In the genomic region with DNA sequence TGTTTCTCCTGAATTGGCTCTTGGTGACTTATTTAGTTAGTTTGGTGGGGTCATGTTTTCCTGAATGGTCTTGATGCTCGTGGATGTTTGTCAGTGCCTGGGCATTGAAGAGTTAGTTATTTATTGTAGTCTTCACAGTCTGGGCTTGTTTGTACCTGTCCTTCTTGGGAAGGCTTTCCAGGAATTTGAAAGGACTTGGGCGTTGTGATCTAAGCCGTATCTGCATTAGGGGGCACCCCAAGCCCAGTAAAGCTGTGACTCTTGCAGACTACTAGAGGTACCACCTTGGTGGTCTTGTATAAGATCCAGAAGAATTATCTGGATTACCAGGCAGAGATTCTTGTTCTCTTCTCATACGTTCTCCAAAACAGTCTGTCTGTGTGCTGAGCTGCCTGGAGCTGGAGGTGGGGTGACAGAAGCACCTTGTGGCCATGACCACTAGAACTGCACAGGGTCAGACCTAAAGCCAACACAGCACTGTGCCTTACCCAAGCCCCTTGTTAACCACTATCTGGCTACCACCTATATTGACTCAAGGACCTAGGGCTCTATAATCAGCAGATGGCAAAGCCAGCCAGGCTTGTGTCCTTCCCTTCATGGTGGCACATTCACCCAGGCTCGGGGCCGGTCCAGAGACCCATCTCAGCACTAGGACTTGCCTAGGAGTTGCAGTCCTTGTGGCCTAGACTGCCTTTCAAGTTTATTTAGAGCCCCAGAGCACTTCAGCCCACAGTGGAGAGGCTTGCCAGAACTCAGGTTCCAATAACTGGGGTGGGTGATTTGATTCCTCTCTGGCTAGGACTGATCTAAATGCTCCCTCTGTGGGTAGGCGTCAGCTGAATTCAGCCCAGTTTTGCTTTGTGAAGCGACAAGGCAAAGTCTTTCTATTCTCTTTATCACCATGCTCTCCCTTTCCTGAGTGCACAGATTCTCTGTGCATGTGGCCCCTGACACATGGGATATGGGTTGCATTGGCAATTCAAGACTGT, we compare ENCODE assay signal across 29 cellular contexts. TPM values are rescaled to one million over a fixed set of nuclear protein-coding genes. Genes with fewer than 3 reads are reported as not detected.
DNase-seq lines count a peak whose midpoint lies in the region; ATAC-seq, FAIRE-seq and TF ChIP-seq lines count a peak whose summit lies in the region.
"Had no signal": no experiment of that assay in that cellular context is flagged by ENCODE, and none has a peak within 500 bp of the region (broad histone marks: within the 10 kb centered on the region; RNA-seq: fewer than 3 reads in every experiment).

No MANE protein-coding gene starts in this region.

- no peaks in the 10 kb centered on the region for H3K9me1 ChIP-seq in K562 (ENCODE audit: control insufficient read depth, insufficient read depth, low read length)

- POLR2A ChIA-PET in A549 (lab: Yijun Ruan, JAX) (no interaction called here), K562 (lab: Yijun Ruan, JAX) (interaction anchor here (0.6 kb wide), 1 partner anchor 205 kb away, joined by 3 read pairs; no protein-coding TSS in a partner anchor), HepG2 (lab: Yijun Ruan, JAX) (no interaction called here)

- WGBS in A549 (ENCODE audit: missing lambda C conversion rate) = 72% methylated on average over 8 of the region's 8 CpGs
- 8% methylated on average over 8 of the region's 8 CpGs for WGBS in K562 (ENCODE audit: insufficient coverage, low coverage, missing lambda C conversion rate)
- 19% methylated on average over 7 of the region's 8 CpGs for WGBS in HepG2 (ENCODE audit: low lambda C conversion rate)

- peaks cover 33 to 35% of the 10 kb centered on the region in 2 donors for H3K36me3 Mint-ChIP-seq in CD14-positive monocyte

- no peak overlapping the region for H2AFZ ChIP-seq in K562 (ENCODE audit: low read depth, low read length)
- no peak overlapping the region for H2AFZ ChIP-seq in HepG2 (ENCODE audit: low read length)

- H3K4me2 ChIP-seq in A549 (no peak overlapping the region), K562 (ENCODE audit: insufficient read depth, low read length) (no peak overlapping the region), HepG2 (ENCODE audit: low read depth, low read length) (no peak overlapping the region)

- no peaks in the 10 kb centered on the region for H3K9me3 ChIP-seq in A549
- no peaks in the 10 kb centered on the region for H3K9me3 ChIP-seq in K562 (replicated peaks; ENCODE audit: control insufficient read depth, insufficient read depth, low read depth, low read length)
- H3K9me3 ChIP-seq in HepG2 (ENCODE audit: low read length) = no peaks in the 10 kb centered on the region
- H3K9me3 ChIP-seq: transverse colon had no signal

- H3K27ac Mint-ChIP-seq in CD14-positive monocyte = peak overlapping the region; percentile 9 to 78 (median 67)
- H3K27ac Mint-ChIP-seq: activated naive CD8-positive, alpha-beta T cell treated with anti-CD3 and anti-CD28 coated beads, Interleukin-2, amount 10 ng/mL, durations not matched to agents 7 days and 5 days; natural killer cell treated with Interleukin-12 subunit alpha and Interleukin-12 subunit beta and Interleukin-15 and Interleukin-18, amount 100 ng/mL, for 72 hours; T-helper 2 cell treated with Interferon-gamma antibody and Interleukin-4, amounts not matched to agents 5 μg/mL and 100 μg/mL, for 36 hours had no signal

- H3K36me3 ChIP-seq in K562 (ENCODE audit: control insufficient read depth, insufficient read depth, low read length) = no peaks in the 10 kb centered on the region
- no peaks in the 10 kb centered on the region for H3K36me3 ChIP-seq in HepG2 (replicated peaks in 1 of 2; ENCODE audit: control insufficient read depth in 1 of 2, insufficient read depth in 2 of 2, low read length in 2 of 2)

- TF ChIP-seq RAD21 in A549 (conservative IDR thresholded peaks at IDR 0.05 in 1 of 2, IDR thresholded peaks at IDR 0.05 in 1 of 2) (peak in 1 of 2 experiments; percentile 7; a peak in 1 of 5 replicates), K562 (CRISPR knock-in tag; conservative IDR thresholded peaks at IDR 0.05 in 1 of 2, IDR thresholded peaks at IDR 0.05 in 1 of 2) (0 out of 4 replicates have a peak, but pooled peaks of 1 of the 2 experiments have one; percentile 13), HepG2 (CRISPR knock-in tag; IDR thresholded peaks at IDR 0.05) (no peak)

- H4K20me1 ChIP-seq in K562 (replicated peaks; ENCODE audit: control insufficient read depth, insufficient read depth, low read length) = no peaks in the 10 kb centered on the region
- no peaks in the 10 kb centered on the region for H4K20me1 ChIP-seq in HepG2 (ENCODE audit: insufficient read depth, low read length)

- H3K4me1 ChIP-seq in A549 = peaks cover 6% of the 10 kb centered on the region; the same call in 2 of the 3 replicates
- H3K4me1 ChIP-seq in K562 (replicated peaks in 1 of 2; ENCODE audit: control insufficient read depth in 2 of 2, insufficient read depth in 2 of 2, low read length in 2 of 2) = no peaks in the 10 kb centered on the region; a peak in 1 of 5 replicates
- no peaks in the 10 kb centered on the region for H3K4me1 ChIP-seq in HepG2 (ENCODE audit: insufficient read depth, low read length)
- H3K4me1 ChIP-seq: transverse colon had no signal

- H3K27ac ChIP-seq in A549 (no peak overlapping the region), K562 (ENCODE audit: extremely low read depth, low read depth, low read length) (no peak overlapping the region), HepG2 (ENCODE audit: extremely low read length, insufficient read depth, low read length) (no peak overlapping the region)
- H3K27ac ChIP-seq: C4-2B, skin epidermis, transverse colon had no signal

- TF ChIP-seq CTCF in A549 (IDR thresholded peaks at IDR 0.05) = no peak
- no peak for TF ChIP-seq CTCF in CD14-positive monocyte (IDR thresholded peaks at IDR 0.05)
- TF ChIP-seq CTCF in K562 (IDR thresholded peaks at IDR 0.05 in 2 of 3, conservative IDR thresholded peaks at IDR 0.05 in 1 of 3; ENCODE audit: insufficient read depth in 2 of 3, low read depth in 1 of 3, low read length in 3 of 3) = no peak
- TF ChIP-seq CTCF in HepG2 (CRISPR knock-in tag; IDR thresholded peaks at IDR 0.05) = peak; percentile 17; the same call in 1 of the 2 replicates

- H3K9me3 Mint-ChIP-seq in CD14-positive monocyte = no peaks in the 10 kb centered on the region
- H3K9me3 Mint-ChIP-seq: activated naive CD8-positive, alpha-beta T cell treated with anti-CD3 and anti-CD28 coated beads, Interleukin-2, amount 10 ng/mL, durations not matched to agents 7 days and 5 days; natural killer cell treated with Interleukin-12 subunit alpha and Interleukin-12 subunit beta and Interleukin-15 and Interleukin-18, amount 100 ng/mL, for 72 hours; T-helper 2 cell treated with Interferon-gamma antibody and Interleukin-4, amounts not matched to agents 5 μg/mL and 100 μg/mL, for 36 hours had no signal

- BruUV-seq in K562 (replicated peaks; lab: Mats Ljungman, UMichigan) (no TSS peak), HepG2 (replicated peaks; lab: Mats Ljungman, UMichigan) (no TSS peak)

- no peak for TF ChIP-seq POLR2A in A549 (IDR thresholded peaks at IDR 0.05; ENCODE audit: low read length)
- no peak for TF ChIP-seq POLR2A in K562 (conservative IDR thresholded peaks at IDR 0.05)
- no peak for TF ChIP-seq POLR2A in HepG2 (IDR thresholded peaks at IDR 0.05; ENCODE audit: insufficient read depth in 1 of 2, low read depth in 2 of 2, low read length in 2 of 2)

- intact Hi-C loops in CD14-positive monocyte (cut with micrococcal nuclease) (no loop called here), K562 (cut with micrococcal nuclease) (no loop called here), HepG2 (cut with micrococcal nuclease; ENCODE audit: unreplicated experiment) (no loop called here)

- DNase-seq in A549 (ENCODE audit: low read depth in 1 of 2, low spot score in 1 of 2) (no peak), CD14-positive monocyte (ENCODE audit: low spot score) (no peak), K562 (ENCODE audit: extremely low read depth in 1 of 4, low spot score in 3 of 4) (no peak), HepG2 (ENCODE audit: low spot score) (no peak), cerebellar cortex (ENCODE audit: low spot score) (no peak), islet precursor cell (no peak)
- DNase-seq: activated CD4-positive, alpha-beta T cell treated with anti-CD3 and anti-CD28 coated beads for 48 hours; activated effector memory CD4-positive, alpha-beta T cell treated with Interleukin-2 at 50 U/mL for 16 hours; activated naive CD8-positive, alpha-beta T cell treated with anti-CD3 and anti-CD28 coated beads, Interleukin-2, amount 10 ng/mL, durations not matched to agents 7 days and 5 days; central memory CD4-positive, alpha-beta T cell; DMS79; GDM1; Karpas-422; kidney; MV-4-11; NCI-H1436 treated with DMSO at 0.1 percent for 48 hours; NCI-H2107; NCI-H510A; retina; Right ventricle myocardium superior; stimulated activated CD8-positive, alpha-beta memory T cell treated with anti-CD3 and anti-CD28 coated beads, Interleukin-4, amount 100 ng/mL, for 48 hours; transverse colon had no signal

- H3K27me3 ChIP-seq in K562 (ENCODE audit: control insufficient read depth in 2 of 2, insufficient read depth in 2 of 2, low read length in 2 of 2) (peaks cover 7% of the 10 kb centered on the region in 2 experiments; a peak in 4 of 5 replicates), HepG2 (ENCODE audit: control insufficient read depth in 1 of 2, insufficient read depth in 2 of 2, low read length in 2 of 2) (no peaks in the 10 kb centered on the region)
- H3K27me3 ChIP-seq: transverse colon had no signal

- CTCF ChIA-PET in A549 (lab: Yijun Ruan, JAX) = interaction anchor here (1.5 kb wide), 1 partner anchor 11 kb away, joined by 3 read pairs; a partner anchor contains a TSS
- CTCF ChIA-PET in K562 (lab: Yijun Ruan, JAX; ENCODE audit: low intra/inter-chr PET ratio) = no interaction called here
- CTCF ChIA-PET in HepG2 (lab: Yijun Ruan, JAX; ENCODE audit: low intra/inter-chr PET ratio, low total read pairs) = no interaction called here

- H3K4me3 ChIP-seq in A549 = no peak overlapping the region
- no peak overlapping the region for H3K4me3 ChIP-seq in K562
- H3K4me3 ChIP-seq in HepG2 (replicated peaks in 1 of 3; ENCODE audit: insufficient read depth in 1 of 3, low read depth in 2 of 3, low read length in 3 of 3) = no peak overlapping the region
- H3K4me3 ChIP-seq: skin epidermis, transverse colon had no signal

- in situ Hi-C loops in K562 (cut with MboI) = no loop called here
- in situ Hi-C loops in HepG2 (cut with HindIII; ENCODE audit: extremely low pct_ligation_motif_present, low pct_unique_long_range_greater_than_20kb) = no loop called here

- no peak overlapping the region for H3K9ac ChIP-seq in K562 (ENCODE audit: insufficient read depth in 1 of 2, low read depth in 2 of 2, low read length in 2 of 2)
- no peak overlapping the region for H3K9ac ChIP-seq in HepG2 (ENCODE audit: insufficient read depth, low read depth, low read length)

- no peak for TF ChIP-seq EP300 in A549 (IDR thresholded peaks at IDR 0.05)
- no peak for TF ChIP-seq EP300 in K562 (IDR thresholded peaks at IDR 0.05; ENCODE audit: low read length)
- TF ChIP-seq EP300 in HepG2 (IDR thresholded peaks at IDR 0.05; ENCODE audit: low read depth in 2 of 2, low read length in 2 of 2) = no peak
- no peak for TF ChIP-seq EP300 in HepG2 (CRISPR knock-in tag; IDR thresholded peaks at IDR 0.05; ENCODE audit: borderline replicate concordance)

- H3K79me2 ChIP-seq in K562 (ENCODE audit: control insufficient read depth, insufficient read depth, low read length) (no peaks in the 10 kb centered on the region), HepG2 (ENCODE audit: insufficient read depth, low read length) (no peaks in the 10 kb centered on the region)

- H3K27me3 Mint-ChIP-seq in CD14-positive monocyte (ENCODE audit: low read depth in 3 of 3) = no peaks in the 10 kb centered on the region
- H3K27me3 Mint-ChIP-seq: natural killer cell treated with Interleukin-12 subunit alpha and Interleukin-12 subunit beta and Interleukin-15 and Interleukin-18, amount 100 ng/mL, for 72 hours had no signal

- H3K4me3 Mint-ChIP-seq in CD14-positive monocyte = no peak overlapping the region
- H3K4me3 Mint-ChIP-seq: activated naive CD8-positive, alpha-beta T cell treated with anti-CD3 and anti-CD28 coated beads, Interleukin-2, amount 10 ng/mL, durations not matched to agents 7 days and 5 days; natural killer cell treated with Interleukin-12 subunit alpha and Interleukin-12 subunit beta and Interleukin-15 and Interleukin-18, amount 100 ng/mL, for 72 hours; T-helper 2 cell treated with Interferon-gamma antibody and Interleukin-4, amounts not matched to agents 5 μg/mL and 100 μg/mL, for 36 hours had no signal

- ATAC-seq in A549 = peak; percentile 70 to 80
- peak; percentile 54 for ATAC-seq in K562
- ATAC-seq in HepG2 = peak; percentile 65
- no peak for ATAC-seq in HG03159 (IDR thresholded peaks at IDR 0.05; ENCODE audit: unreplicated experiment)

- peaks cover 23% of the 10 kb centered on the region for H3K4me1 Mint-ChIP-seq in CD14-positive monocyte
- H3K4me1 Mint-ChIP-seq: activated naive CD8-positive, alpha-beta T cell treated with anti-CD3 and anti-CD28 coated beads, Interleukin-2, amount 10 ng/mL, durations not matched to agents 7 days and 5 days had no signal

- FAIRE-seq in A549 (lab: Jason Lieb, UNC) (peak; percentile 7), K562 (lab: Jason Lieb, UNC) (no peak), HepG2 (lab: Jason Lieb, UNC) (no peak)
- FAIRE-seq: astrocyte, endothelial cell of umbilical vein, kidney had no signal

RNA-seq across cellular contexts. Expression of a gene that starts 11.0 kb away (rescaled TPM):
- polyA plus RNA-seq in A549 (2011; rRNA removed) (35.0 and 43.1 TPM in 2 replicates), A549 (2017; fragmentation: RNase III; extraction: RNeasy Plus Mini Kit Qiagen cat#74134 plus additional on column Dnase treatment) (23.1 to 25.8 TPM (median 24.7 TPM) in 3 replicates), CD14-positive monocyte (10 to 100 TPM; 51.4 to 66.6 TPM), K562 (2011; rRNA removed) (0.08 TPM in 1 of 2 replicates, not detected in the other), K562 (2014; fragmentation: Illumina TruSeq; extraction: Trizol) (not detected in 2 replicates), K562 (2014; fragmentation: Nextera tagmentation; extraction: Ambion mirVana) (not detected), K562 (2014; rRNA removed) (not detected in 2 replicates), HepG2 (2011; rRNA removed) (not detected in 2 replicates)
- polyA plus RNA-seq in A549 (2012; cell fraction: cytosol; rRNA removed) = 26.1 and 35.3 TPM in 2 replicates
- 18.7 and 21.8 TPM in 2 replicates for polyA plus RNA-seq in A549 (2012; cell fraction: nucleus; rRNA removed)
- polyA minus RNA-seq in A549 (2011; rRNA and poly(A)+ RNA removed) = 19.1 and 20.7 TPM in 2 replicates
- total RNA-seq in K562 (2011; cell fraction: chromatin; rRNA removed; ENCODE audit: low replicate concordance) = not detected in 2 replicates
- total RNA-seq in K562 (2011; cell fraction: nucleolus; rRNA removed) = not detected in 2 replicates
- not detected in 2 replicates for total RNA-seq in K562 (2011; cell fraction: nucleoplasm; rRNA removed)
- total RNA-seq in K562 (2014; rRNA removed) (not detected in 2 replicates), K562 (2014; rRNA removed; fragmentation: Illumina TruSeq; extraction: Trizol) (not detected in 2 replicates), K562 (2015; rRNA removed; fragmentation: Illumina TruSeq; extraction: Trizol) (not detected in 2 replicates), K562 (2021) (0.09 TPM in 1 of 2 replicates, not detected in the other), HepG2 (2016; rRNA removed; fragmentation: Illumina TruSeq; extraction: Trizol) (not detected in 2 replicates)
- not detected in 2 replicates for polyA plus RNA-seq in K562 (2011; cell fraction: cytosol; rRNA removed)
- not detected in 2 replicates for polyA plus RNA-seq in K562 (2011; cell fraction: nucleus; rRNA removed)
- 0.08 TPM in 1 of 2 replicates, not detected in the other for polyA plus RNA-seq in K562 (2012)
- not detected in 2 replicates for polyA minus RNA-seq in K562 (2011; rRNA and poly(A)+ RNA removed)
- polyA minus RNA-seq in K562 (2011; cell fraction: cytosol; rRNA and poly(A)+ RNA removed) = not detected in 2 replicates
- not detected in 2 replicates for polyA minus RNA-seq in K562 (2011; cell fraction: nucleus; rRNA and poly(A)+ RNA removed)
- total RNA-seq in HepG2 (2016; cell fraction: cytosol; rRNA removed; fragmentation: Illumina TruSeq; extraction: Trizol; ENCODE audit: low read depth) = not detected in 2 replicates
- total RNA-seq in HepG2 (2016; cell fraction: insoluble cytoplasmic fraction; rRNA removed; fragmentation: Illumina TruSeq; extraction: Trizol) = not detected in 2 replicates
- not detected in 2 replicates for total RNA-seq in HepG2 (2016; cell fraction: membrane; rRNA removed; fragmentation: Illumina TruSeq; extraction: Trizol)
- not detected in 2 replicates for total RNA-seq in HepG2 (2016; cell fraction: nucleus; rRNA removed; fragmentation: Illumina TruSeq; extraction: Trizol)
- polyA plus RNA-seq in HepG2 (2011; cell fraction: cytosol; rRNA removed) = not detected in 2 replicates
- not detected in 2 replicates for polyA plus RNA-seq in HepG2 (2011; cell fraction: nucleus; rRNA removed)
- polyA plus RNA-seq in HepG2 (2012) = not detected in 2 replicates
- polyA plus RNA-seq in HepG2 (2016; cell fraction: cytosol; fragmentation: Illumina TruSeq; extraction: Trizol; ENCODE audit: low read depth) = not detected in 2 replicates
- not detected in 2 replicates for polyA plus RNA-seq in HepG2 (2016; cell fraction: insoluble cytoplasmic fraction; fragmentation: Illumina TruSeq; extraction: Trizol; ENCODE audit: low read depth)
- not detected in 2 replicates for polyA plus RNA-seq in HepG2 (2016; cell fraction: membrane; fragmentation: Illumina TruSeq; extraction: Trizol; ENCODE audit: low read depth)
- polyA plus RNA-seq in HepG2 (2016; cell fraction: nucleus; fragmentation: Illumina TruSeq; extraction: Trizol; ENCODE audit: insufficient read depth, low read depth) = not detected in 2 replicates
- polyA minus RNA-seq in HepG2 (2011; rRNA and poly(A)+ RNA removed; ENCODE audit: low replicate concordance) = 6.9 TPM in 1 of 2 replicates, not detected in the other
- 0.53 TPM in 1 of 2 replicates, not detected in the other for polyA minus RNA-seq in HepG2 (2011; cell fraction: cytosol; rRNA and poly(A)+ RNA removed)
- not detected in 2 replicates for polyA minus RNA-seq in HepG2 (2011; cell fraction: nucleus; rRNA and poly(A)+ RNA removed)

Comparison
In these comparisons a context has a peak if more than half of its experiments do, and no peak if none do; other contexts are left out.
1. RNA of a gene that starts 11.0 kb away (polyA plus RNA-seq): 51.4 to 66.6 TPM in CD14-positive monocyte and 18.7 to 43.1 TPM in A549; 0.08 TPM in K562 and not detected in HepG2; every median in the first group is over 10 times any median in the second.